In genomic region chr16:16063685-16064084, GRCh38 we compare ENCODE assay signal across 16 cellular contexts.
A peak's percentile ranks its signal among the peaks of the same experiment; 100 is the strongest.
DNase-seq lines count a peak whose midpoint lies in the region; ATAC-seq and TF ChIP-seq lines count a peak whose summit lies in the region.
"Had no signal": no experiment of that assay in that cellular context is flagged by ENCODE, and none has a peak within 500 bp of the region (broad histone marks: within the 10 kb centered on the region; RNA-seq: fewer than 3 reads in every experiment).

No MANE protein-coding gene starts in this region.

- peaks cover 71 to 90% (median 84%) of the 10 kb centered on the region in 11 experiments for H3K36me3 ChIP-seq in BLaER1 treated with 17β-estradiol and CSF1 and Interleukin-3, amounts not matched to agents 10 nM and 100 nM
- peaks cover 15% of the 10 kb centered on the region for H3K36me3 ChIP-seq in muscle layer of colon (ENCODE audit: insufficient read depth, low read length)

- no peak overlapping the region for H3K9ac ChIP-seq in BLaER1 treated with 17β-estradiol and CSF1 and Interleukin-3, amounts not matched to agents 10 nM and 100 nM
- no peak overlapping the region for H3K9ac ChIP-seq in muscle layer of colon (ENCODE audit: low read length)

- H3K4me3 ChIP-seq in BLaER1 treated with 17β-estradiol and CSF1 and Interleukin-3, amounts not matched to agents 10 nM and 100 nM, result no peak overlapping the region
- no peak overlapping the region for H3K4me3 ChIP-seq in GM12865 (ENCODE audit: low read depth, low read length)
- no peak overlapping the region for H3K4me3 ChIP-seq in muscle layer of colon (ENCODE audit: low read depth in 1 of 2, low read length in 2 of 2)
- H3K4me3 ChIP-seq: right atrium auricular region, thyroid gland had no signal

- CTCF ChIA-PET in activated CD4-positive, alpha-beta memory T cell treated with anti-CD3 and anti-CD28 coated beads for 36 hours (lab: Charles Lee), result no interaction called here

- ATAC-seq in GM18861 (IDR thresholded peaks at IDR 0.05; ENCODE audit: unreplicated experiment), result no peak
- ATAC-seq: PC-3 had no signal

- peak overlapping the region; percentile 9 for H3K27ac Mint-ChIP-seq in activated CD4-positive, alpha-beta memory T cell treated with anti-CD3 and anti-CD28 coated beads for 36 hours

- H3K4me3 Mint-ChIP-seq in activated CD4-positive, alpha-beta memory T cell treated with anti-CD3 and anti-CD28 coated beads for 36 hours, result no peak overlapping the region

- DNase-seq in GM12865 (ENCODE audit: low read depth), result peak; percentile 10
- DNase-seq in activated CD4-positive, alpha-beta memory T cell treated with anti-CD3 and anti-CD28 coated beads for 36 hours, result no peak
- no peak for DNase-seq in stimulated activated CD4-positive, alpha-beta T cell treated with anti-CD3 and anti-CD28 coated beads, Interleukin-1b, Interleukin-23, amount 100 ng/mL, for 48 hours
- no peak for DNase-seq in stimulated activated naive CD4-positive, alpha-beta T cell treated with Interleukin-2 at 50 U/mL for 16 hours (lab: John Stamatoyannopoulos, UW)
- DNase-seq: DMS79; effector CD8-positive, alpha-beta T cell; midbrain; NCI-H2081; NCI-H69; PC-3; thyroid gland had no signal

- no peaks in the 10 kb centered on the region for H3K27me3 Mint-ChIP-seq in activated CD4-positive, alpha-beta memory T cell treated with anti-CD3 and anti-CD28 coated beads for 36 hours

- no peak for TF ChIP-seq CTCF in GM12865 (IDR thresholded peaks at IDR 0.05; ENCODE audit: insufficient read depth, low read depth, low read length, missing control alignments)

- peaks cover 37 to 75% (median 58%) of the 10 kb centered on the region in 10 experiments for H3K4me1 ChIP-seq in BLaER1 treated with 17β-estradiol and CSF1 and Interleukin-3, amounts not matched to agents 10 nM and 100 nM
- H3K4me1 ChIP-seq in muscle layer of colon (ENCODE audit: insufficient read depth, low read length), result peaks cover 71% of the 10 kb centered on the region

- POLR2A ChIA-PET in activated CD4-positive, alpha-beta memory T cell treated with anti-CD3 and anti-CD28 coated beads for 36 hours (lab: Charles Lee), result interaction anchor here (0.5 to 1.4 kb wide), 2 partner anchors 10 to 1424 kb away, joined by 3 read pairs; no protein-coding TSS in a partner anchor

- peaks cover 30% of the 10 kb centered on the region for H3K36me3 Mint-ChIP-seq in activated CD4-positive, alpha-beta memory T cell treated with anti-CD3 and anti-CD28 coated beads for 36 hours

- peak overlapping the region in 10 of 11 experiments; percentile 77 to 91 (median 82); a peak in 16 of 22 replicates for H3K4me2 ChIP-seq in BLaER1 treated with 17β-estradiol and CSF1 and Interleukin-3, amounts not matched to agents 10 nM and 100 nM

- H3K27ac ChIP-seq in BLaER1 treated with 17β-estradiol and CSF1 and Interleukin-3, amounts not matched to agents 10 nM and 100 nM, result no peak overlapping the region
- peak overlapping the region; percentile 71 for H3K27ac ChIP-seq in muscle layer of colon (ENCODE audit: low read depth, low read length)
- H3K27ac ChIP-seq: neutrophil, right atrium auricular region, thyroid gland had no signal

- H3K9me3 Mint-ChIP-seq in activated CD4-positive, alpha-beta memory T cell treated with anti-CD3 and anti-CD28 coated beads for 36 hours, result no peaks in the 10 kb centered on the region

- peaks cover 24% of the 10 kb centered on the region for H3K4me1 Mint-ChIP-seq in activated CD4-positive, alpha-beta memory T cell treated with anti-CD3 and anti-CD28 coated beads for 36 hours (ENCODE audit: low read depth)

- H3K9me3 ChIP-seq in BLaER1 treated with 17β-estradiol and CSF1 and Interleukin-3, amounts not matched to agents 10 nM and 100 nM (replicated peaks in 1 of 11), result peaks cover 0 to 14% (median 0%) of the 10 kb centered on the region in 11 experiments; a peak in 2 of 22 replicates
- H3K9me3 ChIP-seq in muscle layer of colon (ENCODE audit: low read length), result no peaks in the 10 kb centered on the region
- H3K9me3 ChIP-seq: neutrophil, right atrium auricular region, thyroid gland had no signal

- peaks cover 0 to 77% (median 7%) of the 10 kb centered on the region in 11 experiments; a peak in 12 of 22 replicates for H4K20me1 ChIP-seq in BLaER1 treated with 17β-estradiol and CSF1 and Interleukin-3, amounts not matched to agents 10 nM and 100 nM

- intact Hi-C loops in activated CD4-positive, alpha-beta memory T cell treated with anti-CD3 and anti-CD28 coated beads for 36 hours (cut with micrococcal nuclease), result no loop called here

- no peaks in the 10 kb centered on the region for H3K27me3 ChIP-seq in BLaER1 treated with 17β-estradiol and CSF1 and Interleukin-3, amounts not matched to agents 10 nM and 100 nM
- no peaks in the 10 kb centered on the region for H3K27me3 ChIP-seq in muscle layer of colon (ENCODE audit: control insufficient read depth in 1 of 2, insufficient read depth in 2 of 2, low read length in 2 of 2)
- H3K27me3 ChIP-seq: neutrophil, right atrium auricular region, thyroid gland had no signal
